In genomic region chr9:133374612-133375115, GRCh38 we compare ENCODE assay signal across 8 cellular contexts. TPM values are rescaled to one million over a fixed set of nuclear protein-coding genes. Genes with fewer than 3 reads are reported as not detected.
DNase-seq lines count a peak whose midpoint lies in the region; ATAC-seq, FAIRE-seq and TF ChIP-seq lines count a peak whose summit lies in the region.

No MANE protein-coding gene starts in this region.

- TF ChIP-seq POLR2A in IMR-90 (IDR thresholded peaks at IDR 0.05; ENCODE audit: low read depth, low read length) (peak; percentile 70; the same call in 1 of the 2 replicates), thyroid gland (IDR thresholded peaks at IDR 0.05) (no peak)

- no CpG with 5 or more reads among the region's 12 CpGs for WGBS in IMR-90 (ENCODE audit: extremely low coverage in 2 of 2, insufficient read length in 1 of 2), 2 experiments
- WGBS in thyroid gland, 2 donors: 26 to 31% methylated on average over 12 of the region's 12 CpGs

- H3K23ac ChIP-seq in IMR-90 (ENCODE audit: low read depth, low read length): peak overlapping the region; percentile 87

- peaks cover 48% of the 10 kb centered on the region for H3K36me3 Mint-ChIP-seq in activated naive CD8-positive, alpha-beta T cell treated with anti-CD3 and anti-CD28 coated beads, Interleukin-2, amount 50 U/mL, for 24 hours (ENCODE audit: low read depth)

- dilution Hi-C loops in IMR-90 (cut with HindIII; ENCODE audit: low sequenced_read_pairs, unreplicated experiment): no loop called here

- intact Hi-C loops in IMR-90 (cut with micrococcal nuclease): no loop called here
- intact Hi-C loops in kidney (cut with DNase I): no loop called here
- intact Hi-C loops in thyroid gland (cut with DNase I): loop anchor here (5.0 kb wide), 1 partner anchor 37 kb away; the partner anchor contains the start of gene SURF6

- peak overlapping the region; percentile 98 for H3K4me3 Mint-ChIP-seq in activated naive CD8-positive, alpha-beta T cell treated with anti-CD3 and anti-CD28 coated beads, Interleukin-2, amount 50 U/mL, for 24 hours

- H3K9me3 ChIP-seq in IMR-90 (ENCODE audit: control insufficient read depth, insufficient read depth, low read length) (no peaks in the 10 kb centered on the region), kidney (ENCODE audit: control insufficient read depth in 1 of 2, low read length in 2 of 2) (peaks cover 0 to 3% of the 10 kb centered on the region in 2 donors), thyroid gland (no peaks in the 10 kb centered on the region)

- DNase-seq in ACHN (peak; percentile 21), IMR-90 (peak; percentile 68), kidney (no peak), thyroid gland (no peak), H4 (ENCODE audit: low spot score) (no peak), HuH-7 (ENCODE audit: low spot score) (no peak), NCI-H526 treated with DMSO at 0.1 percent for 48 hours (lab: John Stamatoyannopoulos, UW) (no peak)
- DNase-seq in activated naive CD8-positive, alpha-beta T cell treated with anti-CD3 and anti-CD28 coated beads, Interleukin-2, amount 50 U/mL, for 24 hours: no peak

- H3K4me1 ChIP-seq in IMR-90 (ENCODE audit: control insufficient read depth, insufficient read depth, low read length): peaks cover 11% of the 10 kb centered on the region
- H3K4me1 ChIP-seq in kidney (ENCODE audit: control insufficient read depth in 1 of 2, insufficient read depth in 1 of 2, low read depth in 1 of 2, low read length in 2 of 2): peaks cover 14 to 35% of the 10 kb centered on the region in 2 donors
- H3K4me1 ChIP-seq in thyroid gland: peaks cover 37 to 52% of the 10 kb centered on the region in 2 donors

- H3K4ac ChIP-seq in IMR-90 (ENCODE audit: low read depth, low read length): peak overlapping the region; percentile 85

- H2BK20ac ChIP-seq in IMR-90 (ENCODE audit: low read depth, low read length): no peak overlapping the region

- 0 out of 3 replicates have a peak overlapping the region, but pooled peaks have one; percentile 3 for H2BK15ac ChIP-seq in IMR-90 (ENCODE audit: low read depth, low read length)

- H3K27ac Mint-ChIP-seq in activated naive CD8-positive, alpha-beta T cell treated with anti-CD3 and anti-CD28 coated beads, Interleukin-2, amount 50 U/mL, for 24 hours: peak overlapping the region; percentile 98

- peak overlapping the region; percentile 11 to 82; a peak in 2 of 4 replicates for H4K8ac ChIP-seq in IMR-90 (ENCODE audit: low read depth in 2 of 2, low read length in 2 of 2)

- peak overlapping the region; percentile 94 for H2AK9ac ChIP-seq in IMR-90 (replicated peaks; ENCODE audit: low read depth, low read length, poor library complexity)

- H3K27ac ChIP-seq in IMR-90 (ENCODE audit: insufficient read depth, low read length) (peak overlapping the region; percentile 89), kidney (ENCODE audit: low read depth in 2 of 2, low read length in 2 of 2) (peak overlapping the region in 1 of 2 donors; percentile 89), thyroid gland (peak overlapping the region in 1 of 3 donors; percentile 93)

- H4K5ac ChIP-seq in IMR-90 (ENCODE audit: low read depth, low read length): peak overlapping the region; percentile 4; the same call in 1 of the 2 replicates

- H3K9me1 ChIP-seq in IMR-90 (ENCODE audit: insufficient read depth, low read length): peaks cover 21% of the 10 kb centered on the region

- H3K56ac ChIP-seq in IMR-90 (ENCODE audit: extremely low read depth, insufficient read depth, low read length): peak overlapping the region; percentile 91

- H3K14ac ChIP-seq in IMR-90 (replicated peaks; ENCODE audit: low read depth, low read length): peak overlapping the region; percentile 89

- POLR2A ChIA-PET in IMR-90 (lab: Charles Lee; ENCODE audit: unreplicated experiment): no interaction called here

- no peak for FAIRE-seq in kidney (lab: Jason Lieb, UNC)

- H3K4me3 ChIP-seq in IMR-90 (ENCODE audit: insufficient read depth, low read depth, low read length) (peak overlapping the region; percentile 69), kidney (ENCODE audit: low read length in 2 of 2) (peak overlapping the region; percentile 87 to 95), thyroid gland (replicated peaks in 1 of 3) (peak overlapping the region; percentile 48 to 97 (median 56))

- no peaks in the 10 kb centered on the region for H3K9me3 Mint-ChIP-seq in activated naive CD8-positive, alpha-beta T cell treated with anti-CD3 and anti-CD28 coated beads, Interleukin-2, amount 50 U/mL, for 24 hours

- peak overlapping the region; percentile 97 for H3K4me2 ChIP-seq in IMR-90 (ENCODE audit: low read depth, low read length)

- H2BK5ac ChIP-seq in IMR-90 (ENCODE audit: low read depth, low read length, poor library complexity, severe bottlenecking): peak overlapping the region; percentile 86

- no peak overlapping the region for H2AFZ ChIP-seq in IMR-90 (replicated peaks; ENCODE audit: low read length, poor library complexity)

- no peak for TF ChIP-seq CTCF in IMR-90 (conservative IDR thresholded peaks at IDR 0.05; ENCODE audit: low read depth, low read length)
- TF ChIP-seq CTCF in kidney (IDR thresholded peaks at IDR 0.05; ENCODE audit: borderline replicate concordance, extremely low read depth, insufficient read depth): no peak
- no peak for TF ChIP-seq CTCF in thyroid gland (IDR thresholded peaks at IDR 0.05)

- peaks cover 56% of the 10 kb centered on the region for H4K20me1 ChIP-seq in IMR-90 (ENCODE audit: insufficient read depth, low read length)

- 0 out of 2 replicates have a peak, but pooled peaks have one; percentile 1 for ATAC-seq in IMR-90 (ENCODE audit: low read depth)
- peak; percentile 4 for ATAC-seq in activated naive CD8-positive, alpha-beta T cell treated with anti-CD3 and anti-CD28 coated beads, Interleukin-2, amount 50 U/mL, for 24 hours

- H3K9ac ChIP-seq in IMR-90 (ENCODE audit: low read depth, low read length) (peak overlapping the region; percentile 97), kidney (ENCODE audit: low read length in 2 of 2) (peak overlapping the region; percentile 92 to 98)

- in situ Hi-C loops in ACHN (cut with HindIII; ENCODE audit: low pct_ligation_motif_present, low pct_unique_long_range_greater_than_20kb, low sequenced_read_pairs) (no loop called here), IMR-90 (cut with MboI; ENCODE audit: low sequenced_read_pairs) (no loop called here)

- H3K36me3 ChIP-seq in IMR-90 (ENCODE audit: control insufficient read depth, insufficient read depth, low read length): peaks cover 30% of the 10 kb centered on the region
- H3K36me3 ChIP-seq in kidney (ENCODE audit: control insufficient read depth in 1 of 2, insufficient read depth in 2 of 2, low read length in 2 of 2): peaks cover 6 to 12% of the 10 kb centered on the region in 2 donors
- H3K36me3 ChIP-seq in thyroid gland: peaks cover 0 to 6% of the 10 kb centered on the region in 2 donors

- BruUV-seq in IMR-90 (replicated peaks; lab: Mats Ljungman, UMichigan): no TSS peak

- no peaks in the 10 kb centered on the region for H3K27me3 ChIP-seq in IMR-90 (ENCODE audit: control insufficient read depth, insufficient read depth, low read length)
- H3K27me3 ChIP-seq in thyroid gland: no peaks in the 10 kb centered on the region

- H2BK120ac ChIP-seq in IMR-90 (ENCODE audit: low read depth, low read length): peak overlapping the region; percentile 58; the same call in 1 of the 2 replicates

- H3K4me1 Mint-ChIP-seq in activated naive CD8-positive, alpha-beta T cell treated with anti-CD3 and anti-CD28 coated beads, Interleukin-2, amount 50 U/mL, for 24 hours: peaks cover 54% of the 10 kb centered on the region

- H4K91ac ChIP-seq in IMR-90 (ENCODE audit: insufficient read depth, low read depth, low read length): peak overlapping the region; percentile 49

- peaks cover 7 to 34% of the 10 kb centered on the region in 2 experiments; a peak in 3 of 4 replicates for H3K79me1 ChIP-seq in IMR-90 (ENCODE audit: low read depth in 1 of 2, low read length in 2 of 2)

- H3K27me3 Mint-ChIP-seq in activated naive CD8-positive, alpha-beta T cell treated with anti-CD3 and anti-CD28 coated beads, Interleukin-2, amount 50 U/mL, for 24 hours: peaks cover 2% of the 10 kb centered on the region

- peak overlapping the region; percentile 76 for H2AK5ac ChIP-seq in IMR-90 (ENCODE audit: low read depth, low read length)

- H3K18ac ChIP-seq in IMR-90 (ENCODE audit: low read depth, low read length): no peak overlapping the region; the same call in 1 of the 2 replicates

- TF ChIP-seq RAD21 in IMR-90 (IDR thresholded peaks at IDR 0.05; ENCODE audit: low read length): no peak

- CTCF ChIA-PET in IMR-90 (lab: Yijun Ruan, JAX): interaction anchor here (0.6 kb wide), 1 partner anchor 22 kb away, joined by 3 read pairs; no protein-coding TSS in a partner anchor

RNA-seq across cellular contexts. Expression of gene SURF4, which starts 1.2 kb away (rescaled TPM):
- total RNA-seq in IMR-90 (2012; rRNA removed): 512 and 532 TPM in 2 replicates
- 293 and 307 TPM in 2 replicates for polyA plus RNA-seq in IMR-90 (2012; rRNA removed)
- polyA plus RNA-seq in IMR-90 (2012; cell fraction: cytosol; rRNA removed): 265 and 338 TPM in 2 replicates
- 202 and 210 TPM in 2 replicates for polyA plus RNA-seq in IMR-90 (2012; cell fraction: nucleus; rRNA removed; ENCODE audit: low replicate concordance)
- 138 TPM for total RNA-seq in kidney
- 121 TPM for polyA plus RNA-seq in kidney (ENCODE audit: insufficient read depth, low read depth, low replicate concordance)
- 100 to 1,000 TPM; 165 to 253 (median 226) TPM for total RNA-seq in thyroid gland
- 220 and 254 TPM in 2 replicates for total RNA-seq in H4 (2014; rRNA removed; shearing (Covaris generic))

RNA-seq across cellular contexts. Expression of gene STKLD1, which starts 1.5 kb away (rescaled TPM):
- total RNA-seq in IMR-90 (2012; rRNA removed) (0.28 and 0.54 TPM in 2 replicates), kidney (1.9 TPM), thyroid gland (1 to 10 TPM in 2 of 4 donors, not detected in 2; 1.6 to 2.2 TPM)
- polyA plus RNA-seq in IMR-90 (2012; rRNA removed) (0.65 and 0.69 TPM in 2 replicates), kidney (ENCODE audit: insufficient read depth, low read depth, low replicate concordance) (4.0 TPM)
- 0.26 and 0.82 TPM in 2 replicates for polyA plus RNA-seq in IMR-90 (2012; cell fraction: cytosol; rRNA removed)
- polyA plus RNA-seq in IMR-90 (2012; cell fraction: nucleus; rRNA removed; ENCODE audit: low replicate concordance): 1.1 and 3.1 TPM in 2 replicates
- 0.62 and 1.0 TPM in 2 replicates for total RNA-seq in H4 (2014; rRNA removed; shearing (Covaris generic))

RNA-seq across cellular contexts. Expression of gene SURF2, which starts 18.3 kb away (rescaled TPM):
- 9.9 and 12.5 TPM in 2 replicates for total RNA-seq in IMR-90 (2012; rRNA removed)
- 16.3 and 21.8 TPM in 2 replicates for polyA plus RNA-seq in IMR-90 (2012; rRNA removed)
- polyA plus RNA-seq in IMR-90 (2012; cell fraction: cytosol; rRNA removed): 15.3 and 16.3 TPM in 2 replicates
- 6.4 and 7.7 TPM in 2 replicates for polyA plus RNA-seq in IMR-90 (2012; cell fraction: nucleus; rRNA removed; ENCODE audit: low replicate concordance)
- total RNA-seq in kidney: 23.5 TPM
- polyA plus RNA-seq in kidney (ENCODE audit: insufficient read depth, low read depth, low replicate concordance): 61.2 TPM
- 10 to 100 TPM; 26.2 to 42.7 (median 31.6) TPM for total RNA-seq in thyroid gland
- 22.1 and 23.0 TPM in 2 replicates for total RNA-seq in H4 (2014; rRNA removed; shearing (Covaris generic))

RNA-seq across cellular contexts. Expression of gene SURF1, which starts 18.4 kb away (rescaled TPM):
- total RNA-seq in IMR-90 (2012; rRNA removed) (10.3 and 15.1 TPM in 2 replicates), kidney (45.0 TPM), thyroid gland (10 to 100 TPM; 51.5 to 82.7 (median 64.7) TPM)
- polyA plus RNA-seq in IMR-90 (2012; rRNA removed) (23.4 and 24.5 TPM in 2 replicates), kidney (ENCODE audit: insufficient read depth, low read depth, low replicate concordance) (165 TPM)
- polyA plus RNA-seq in IMR-90 (2012; cell fraction: cytosol; rRNA removed): 26.2 and 28.8 TPM in 2 replicates
- 30.8 and 41.3 TPM in 2 replicates for polyA plus RNA-seq in IMR-90 (2012; cell fraction: nucleus; rRNA removed; ENCODE audit: low replicate concordance)
- 45.4 and 72.0 TPM in 2 replicates for total RNA-seq in H4 (2014; rRNA removed; shearing (Covaris generic))

RNA-seq across cellular contexts. Expression of gene RPL7A, which starts 26.6 kb away (rescaled TPM):
- total RNA-seq in IMR-90 (2012; rRNA removed) (3,220 TPM in 2 replicates), kidney (1,502 TPM), thyroid gland (1,000 to 10,000 TPM; 1,394 to 2,407 (median 1,585) TPM)
- polyA plus RNA-seq in IMR-90 (2012; rRNA removed) (4,034 and 4,096 TPM in 2 replicates), kidney (ENCODE audit: insufficient read depth, low read depth, low replicate concordance) (2,097 TPM)
- polyA plus RNA-seq in IMR-90 (2012; cell fraction: cytosol; rRNA removed): 2,804 and 4,707 TPM in 2 replicates
- 1,074 and 2,046 TPM in 2 replicates for polyA plus RNA-seq in IMR-90 (2012; cell fraction: nucleus; rRNA removed; ENCODE audit: low replicate concordance)
- 2,696 and 2,716 TPM in 2 replicates for total RNA-seq in H4 (2014; rRNA removed; shearing (Covaris generic))

Comparison
In these comparisons a context has a peak if more than half of its experiments do, and no peak if none do; other contexts are left out.
1. DNase-seq: peak in ACHN (single experiment) and IMR-90 (single experiment); none in activated naive CD8-positive, alpha-beta T cell treated with anti-CD3 and anti-CD28 coated beads, Interleukin-2, amount 50 U/mL, for 24 hours (single experiment), kidney (single experiment), thyroid gland (0 of 2), H4 (single experiment), HuH-7 (single experiment) and NCI-H526 treated with DMSO at 0.1 percent for 48 hours (single experiment).
2. Peak in every context shown above with its lines, with median percentiles within 50 percentile points of each other: H3K4me3 ChIP-seq.